ENCODE assay signal across 8 cellular contexts in the genomic region with DNA sequence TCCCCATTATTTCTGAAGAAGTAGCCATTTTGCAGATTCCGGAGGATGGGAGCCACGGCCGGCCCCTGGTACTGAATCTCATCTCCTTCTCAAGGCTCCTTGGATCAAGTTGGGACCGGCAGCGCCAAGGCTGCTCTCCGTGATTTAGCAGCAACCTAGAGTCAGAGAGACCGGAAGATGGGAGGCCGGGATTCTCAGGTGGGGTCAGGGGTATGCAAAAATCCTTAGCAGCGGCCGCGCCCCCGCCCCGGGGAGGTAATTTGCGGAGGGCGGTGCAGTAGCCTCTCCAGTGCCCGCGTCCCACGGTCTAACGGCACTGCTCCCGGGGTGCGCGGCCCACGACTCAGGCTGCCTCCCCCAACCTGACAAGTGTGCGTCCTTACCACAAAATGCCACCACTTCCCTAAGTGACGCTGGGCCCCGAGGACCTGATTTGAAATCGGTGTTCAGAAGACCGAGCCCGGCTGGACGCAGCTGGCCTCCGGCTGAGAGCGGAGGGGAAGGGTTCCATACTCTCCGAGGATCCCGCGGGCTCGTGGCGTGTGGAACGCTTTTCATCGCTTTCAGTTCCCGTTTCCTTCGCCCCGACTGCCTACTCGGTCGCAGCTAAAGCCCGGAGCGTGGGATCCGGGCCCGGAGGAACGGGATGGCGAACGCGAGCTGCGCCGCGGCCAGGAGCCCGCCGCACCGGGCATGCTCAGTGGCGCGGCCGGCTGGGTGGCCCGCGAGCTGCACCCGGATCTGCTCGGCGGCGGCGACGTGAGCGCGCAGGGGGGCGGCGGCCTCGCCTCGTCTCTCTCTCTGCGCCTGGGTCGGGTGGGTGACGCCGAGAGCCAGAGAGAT. TPM values are rescaled to one million over a fixed set of nuclear protein-coding genes. Genes with fewer than 3 reads are reported as not detected.
A peak's percentile ranks its signal among the peaks of the same experiment; 100 is the strongest.
DNase-seq lines count a peak whose midpoint lies in the region; ATAC-seq and TF ChIP-seq lines count a peak whose summit lies in the region.

A gene with protein sequence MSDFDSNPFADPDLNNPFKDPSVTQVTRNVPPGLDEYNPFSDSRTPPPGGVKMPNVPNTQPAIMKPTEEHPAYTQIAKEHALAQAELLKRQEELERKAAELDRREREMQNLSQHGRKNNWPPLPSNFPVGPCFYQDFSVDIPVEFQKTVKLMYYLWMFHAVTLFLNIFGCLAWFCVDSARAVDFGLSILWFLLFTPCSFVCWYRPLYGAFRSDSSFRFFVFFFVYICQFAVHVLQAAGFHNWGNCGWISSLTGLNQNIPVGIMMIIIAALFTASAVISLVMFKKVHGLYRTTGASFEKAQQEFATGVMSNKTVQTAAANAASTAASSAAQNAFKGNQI (plus strand): TSS at position 787 of the 843 bp plus-strand sequence. CDS start 55 bp downstream, at position 842.

- CTCF ChIA-PET in OCI-LY7 (lab: Charles Lee; ENCODE audit: unreplicated experiment): interaction anchor here (0.6 to 0.7 kb wide), 2 partner anchors 12 to 13 kb away, joined by 3 to 4 read pairs; no protein-coding TSS in a partner anchor

- ATAC-seq in GM21515 (IDR thresholded peaks at IDR 0.05; ENCODE audit: unreplicated experiment): peak; percentile 76

- peaks cover 53% of the 10 kb centered on the region for H3K79me2 ChIP-seq in OCI-LY7 (ENCODE audit: insufficient read depth, low read depth, low read length)

- TF ChIP-seq CTCF in OCI-LY7 (conservative IDR thresholded peaks at IDR 0.05; ENCODE audit: low read length): no peak

- POLR2A ChIA-PET in OCI-LY7 (lab: Charles Lee): interaction anchor here (0.6 to 1.3 kb wide), 6 partner anchors 13 to 758 kb away, joined by 3 to 4 read pairs (median 3); partner anchors contain the start of gene AP3B1

- DNase-seq in DMS114 treated with DMSO at 0.1 percent for 48 hours (lab: John Stamatoyannopoulos, UW; ENCODE audit: unreplicated experiment) (peak; percentile 79), HuH-7 (ENCODE audit: low spot score) (peak; percentile 84), OCI-LY7 (ENCODE audit: low spot score) (peak; percentile 96), activated T-cell treated with anti-CD3 and anti-CD28 coated beads for 24 hours (ENCODE audit: low read depth) (peak; percentile 94), epithelial cell of prostate (ENCODE audit: low read depth, low spot score) (peak; percentile 64), mucosa of gallbladder (ENCODE audit: low spot score) (peak; percentile 95)
- DNase-seq in stimulated activated CD8-positive, alpha-beta memory T cell treated with anti-CD3 and anti-CD28 coated beads, Interleukin-4, amount 100 ng/mL, for 4 hours (ENCODE audit: low read depth in 2 of 2, low spot score in 1 of 2): peak; percentile 81 to 82

- H3K4me3 ChIP-seq in OCI-LY7 (ENCODE audit: low read depth, low read length, poor library complexity, severe bottlenecking): peak within 1 kb of the TSS; percentile 90

- H3K27ac ChIP-seq in OCI-LY7 (ENCODE audit: low read depth, low read length, poor library complexity, severe bottlenecking) (peak within 1 kb of the TSS; percentile 85), epithelial cell of prostate (peak within 1 kb of the TSS; percentile 88)

- H3K4me1 ChIP-seq in OCI-LY7 (ENCODE audit: insufficient read depth, low read length, poor library complexity, severe bottlenecking): peaks cover 22% of the 10 kb centered on the region

- no peaks in the 10 kb centered on the region for H3K9me3 ChIP-seq in OCI-LY7 (ENCODE audit: low read length)

- peaks cover 5% of the 10 kb centered on the region; the same call in 1 of the 2 replicates for H3K36me3 ChIP-seq in OCI-LY7 (ENCODE audit: insufficient read depth, low read length)

- H2AFZ ChIP-seq in OCI-LY7 (ENCODE audit: low read length): peak within 1 kb of the TSS; percentile 85

- BruUV-seq in OCI-LY7 (replicated peaks; lab: Mats Ljungman, UMichigan): no TSS peak

- peak within 1 kb of the TSS; percentile 93 for H3K4me2 ChIP-seq in OCI-LY7 (ENCODE audit: low read length)

- H4K20me1 ChIP-seq in OCI-LY7 (ENCODE audit: insufficient read depth, low read length): no peaks in the 10 kb centered on the region

- H3K9me2 ChIP-seq in OCI-LY7 (ENCODE audit: insufficient read depth, low read length): no peaks in the 10 kb centered on the region

- intact Hi-C loops in OCI-LY7 (cut with micrococcal nuclease; ENCODE audit: unreplicated experiment): loop anchor here (1.0 to 5.0 kb wide), 6 partner anchors 66 to 624 kb away; partner anchors contain the start of genes AP3B1 and TBCA

RNA-seq across cellular contexts. Expression of the gene that starts here (rescaled TPM):
- total RNA-seq in OCI-LY7 (2014; rRNA removed; shearing (Covaris generic)): 16.7 and 18.0 TPM in 2 replicates
- total RNA-seq in OCI-LY7 (2022) (38.6 and 41.1 TPM in 2 replicates), mucosa of gallbladder (35.9 TPM)

Comparison
In these comparisons a context has a peak if more than half of its experiments do, and no peak if none do; other contexts are left out.
1. Peak in every context shown above with its lines: DNase-seq, ATAC-seq, H3K4me3 ChIP-seq and H3K27ac ChIP-seq.